Comparison of ENCODE assay signal across 1 cellular context in the genomic region with DNA sequence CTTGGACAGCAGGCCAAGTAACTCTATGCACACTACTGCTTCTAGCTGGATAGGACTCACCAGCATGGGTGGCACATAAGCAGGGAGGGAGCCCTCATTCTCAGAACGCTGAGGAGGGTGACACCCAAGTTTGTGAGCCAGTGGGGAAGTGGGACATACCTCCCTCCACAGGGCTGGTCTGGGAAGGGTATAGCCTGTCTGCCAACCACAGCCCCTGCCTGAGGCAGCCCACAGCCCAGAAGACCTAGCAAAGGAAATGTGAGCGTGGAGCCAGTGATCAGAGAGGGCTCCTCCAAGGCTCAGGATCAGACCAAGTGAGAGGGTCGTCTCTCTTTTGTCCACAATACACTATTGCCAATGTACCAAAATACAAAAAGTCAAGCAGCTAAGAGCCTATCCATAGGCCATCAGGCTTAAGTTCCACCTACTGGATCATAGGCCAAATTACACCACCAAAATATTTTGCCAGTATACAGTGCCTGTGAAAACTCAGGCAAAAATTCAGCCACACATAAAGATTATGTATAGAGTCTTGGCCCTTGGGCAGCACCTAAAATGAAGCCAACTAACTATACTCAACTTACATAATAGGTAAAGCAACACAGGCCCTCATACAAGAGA.
TF ChIP-seq lines count a peak whose summit lies in the region.

No MANE protein-coding gene starts in this region.

TF ChIP-seq in GM12878, 131 proteins besides CTCF, POLR2A, EP300 and RAD21 (continued from another document):
- TF ChIP-seq BCLAF1 (IDR thresholded peaks at IDR 0.05): no peak
- no peak for TF ChIP-seq FOS (IDR thresholded peaks at IDR 0.05; ENCODE audit: borderline replicate concordance, extremely low read depth, insufficient read length)
- no peak for TF ChIP-seq TCF12 (IDR thresholded peaks at IDR 0.05; ENCODE audit: low read depth, low read length)
- no peak for TF ChIP-seq HCFC1 (IDR thresholded peaks at IDR 0.05; ENCODE audit: low read length)
- TF ChIP-seq IRF4 (IDR thresholded peaks at IDR 0.05; ENCODE audit: low read depth, low read length): no peak
- TF ChIP-seq ZNF687 (IDR thresholded peaks at IDR 0.05): no peak
- no peak for TF ChIP-seq YY1 (IDR thresholded peaks at IDR 0.05; ENCODE audit: low read depth, low read length)
